Comparison of ENCODE assay signal across 11 cellular contexts in genomic region chr6:37005827-37006514, GRCh38. TPM values are rescaled to one million over a fixed set of nuclear protein-coding genes. Genes with fewer than 3 reads are reported as not detected.
DNase-seq lines count a peak whose midpoint lies in the region; ATAC-seq lines count a peak whose summit lies in the region.
"Had no signal": no experiment of that assay in that cellular context is flagged by ENCODE, and none has a peak within 500 bp of the region (broad histone marks: within the 10 kb centered on the region; RNA-seq: fewer than 3 reads in every experiment).

No MANE protein-coding gene starts in this region.

- H3K4me1 Mint-ChIP-seq in activated T-helper 17 cell treated with anti-CD3 and anti-CD28 coated beads, Interleukin-2, amount 50 U/mL, for 72 hours = peaks cover 9% of the 10 kb centered on the region

- H3K27ac Mint-ChIP-seq in activated T-helper 17 cell treated with anti-CD3 and anti-CD28 coated beads, Interleukin-2, amount 50 U/mL, for 72 hours = peak overlapping the region; percentile 81

- H3K4me1 ChIP-seq in rectal smooth muscle tissue (ENCODE audit: control insufficient read depth, insufficient read depth, low read length) = no peaks in the 10 kb centered on the region

- no peaks in the 10 kb centered on the region for H3K36me3 Mint-ChIP-seq in activated T-helper 17 cell treated with anti-CD3 and anti-CD28 coated beads, Interleukin-2, amount 50 U/mL, for 72 hours (ENCODE audit: low read depth)

- H3K9me3 Mint-ChIP-seq in activated T-helper 17 cell treated with anti-CD3 and anti-CD28 coated beads, Interleukin-2, amount 50 U/mL, for 72 hours = no peaks in the 10 kb centered on the region

- no peaks in the 10 kb centered on the region for H3K27me3 ChIP-seq in rectal smooth muscle tissue (ENCODE audit: control insufficient read depth, insufficient read depth, low read length)

- H3K36me3 ChIP-seq in rectal smooth muscle tissue (ENCODE audit: control insufficient read depth, insufficient read depth, low read length) = no peaks in the 10 kb centered on the region

- no peak for DNase-seq in effector CD8-positive, alpha-beta T cell (lab: John Stamatoyannopoulos, UW)
- DNase-seq in effector CD4-positive, alpha-beta T cell = no peak
- DNase-seq in NCI-H1092 treated with DMSO at 0.1 percent for 48 hours (lab: John Stamatoyannopoulos, UW) = no peak
- DNase-seq: activated CD4-positive, alpha-beta T cell treated with anti-CD3 and anti-CD28 coated beads, Interleukin-2, amount 50 U/mL, for 1 hour had no signal

- H3K4me3 ChIP-seq in rectal smooth muscle tissue (ENCODE audit: low read length) = peak overlapping the region; percentile 51

- peak overlapping the region; percentile 60 for H3K4me3 Mint-ChIP-seq in activated T-helper 17 cell treated with anti-CD3 and anti-CD28 coated beads, Interleukin-2, amount 50 U/mL, for 72 hours

- no peak overlapping the region for H3K9ac ChIP-seq in rectal smooth muscle tissue (ENCODE audit: low read length)
- H3K9ac ChIP-seq: parathyroid adenoma had no signal

- no peaks in the 10 kb centered on the region for H3K27me3 Mint-ChIP-seq in activated T-helper 17 cell treated with anti-CD3 and anti-CD28 coated beads, Interleukin-2, amount 50 U/mL, for 72 hours

- H3K27ac ChIP-seq in rectal smooth muscle tissue (ENCODE audit: low read depth, low read length) = no peak overlapping the region
- H3K27ac ChIP-seq: parathyroid adenoma had no signal

- ATAC-seq in GM18867 (IDR thresholded peaks at IDR 0.05; ENCODE audit: unreplicated experiment) (peak; percentile 7), HG02759 (IDR thresholded peaks at IDR 0.05; ENCODE audit: unreplicated experiment) (peak; percentile 11), GM19455 (IDR thresholded peaks at IDR 0.05; ENCODE audit: unreplicated experiment) (no peak)
- ATAC-seq in activated T-helper 17 cell treated with anti-CD3 and anti-CD28 coated beads, Interleukin-2, amount 50 U/mL, for 72 hours (replicated peaks) = peak; percentile 63

RNA-seq across cellular contexts. Expression of gene FGD2, which starts 0.5 kb away (rescaled TPM):
- 1 to 10 TPM; 5.3 to 8.3 TPM for total RNA-seq in activated T-helper 17 cell treated with anti-CD3 and anti-CD28 coated beads, Interleukin-2, amount 50 U/mL, for 72 hours
- total RNA-seq: epithelial cell of proximal tubule had no signal

RNA-seq across cellular contexts. Expression of gene MTCH1, which starts 20.0 kb away (rescaled TPM):
- total RNA-seq in activated T-helper 17 cell treated with anti-CD3 and anti-CD28 coated beads, Interleukin-2, amount 50 U/mL, for 72 hours = 100 to 1,000 TPM in 1 of 2 donors, 10 to 100 TPM in 1; 97.9 to 133 TPM

RNA-seq across cellular contexts. Expression of gene PI16, which starts 51.4 kb away (rescaled TPM):
- 1 to 10 TPM; 1.8 to 2.1 TPM for total RNA-seq in activated T-helper 17 cell treated with anti-CD3 and anti-CD28 coated beads, Interleukin-2, amount 50 U/mL, for 72 hours
- total RNA-seq: epithelial cell of proximal tubule had no signal
